18 cellular contexts compared by ENCODE assay signal in genomic region chr6:62400521-62401259, GRCh38.
DNase-seq lines count a peak whose midpoint lies in the region; ATAC-seq and TF ChIP-seq lines count a peak whose summit lies in the region.
"Had no signal": no experiment of that assay in that cellular context is flagged by ENCODE, and none has a peak within 500 bp of the region (broad histone marks: within the 10 kb centered on the region; RNA-seq: fewer than 3 reads in every experiment).

No MANE protein-coding gene starts in this region.

- peaks cover 3% of the 10 kb centered on the region for H3K9me3 Mint-ChIP-seq in activated CD4-positive, alpha-beta T cell treated with anti-CD3 and anti-CD28 coated beads, Interleukin-2, amount 10 ng/mL, durations not matched to agents 7 days and 5 days
- H3K9me3 Mint-ChIP-seq: H9 had no signal

- H3K79me2 ChIP-seq in SU-DHL-6 (ENCODE audit: insufficient read depth, low read length) (no peaks in the 10 kb centered on the region), trophoblast cell (ENCODE audit: control insufficient read depth, insufficient read depth, low read length, poor library complexity) (no peaks in the 10 kb centered on the region)

- no peaks in the 10 kb centered on the region for H3K9me2 ChIP-seq in SU-DHL-6 (replicated peaks; ENCODE audit: insufficient read depth, low read length)

- no peaks in the 10 kb centered on the region for H3K27me3 Mint-ChIP-seq in activated CD4-positive, alpha-beta T cell treated with anti-CD3 and anti-CD28 coated beads, Interleukin-2, amount 10 ng/mL, durations not matched to agents 7 days and 5 days
- H3K27me3 Mint-ChIP-seq: B cell; CD4-positive, alpha-beta T cell; CD8-positive, alpha-beta memory T cell had no signal

- H3K36me3 Mint-ChIP-seq in activated CD4-positive, alpha-beta T cell treated with anti-CD3 and anti-CD28 coated beads, Interleukin-2, amount 10 ng/mL, durations not matched to agents 7 days and 5 days (ENCODE audit: low read depth): no peaks in the 10 kb centered on the region
- H3K36me3 Mint-ChIP-seq: CD14-positive monocyte had no signal

- no peaks in the 10 kb centered on the region for H3F3A ChIP-seq in SU-DHL-6 (ENCODE audit: insufficient read depth)

- no peak for TF ChIP-seq CTCF in C4-2B (conservative IDR thresholded peaks at IDR 0.05)
- TF ChIP-seq CTCF in SU-DHL-6 (IDR thresholded peaks at IDR 0.05; ENCODE audit: insufficient read depth, low read length, poor library complexity, severe bottlenecking): no peak

- no peak overlapping the region for H2AK5ac ChIP-seq in trophoblast cell (ENCODE audit: low read length)

- H3K27ac ChIP-seq in C4-2B (peak overlapping the region; percentile 26; the same call in 1 of the 2 replicates), SU-DHL-6 (ENCODE audit: low read depth, low read length) (no peak overlapping the region), trophoblast cell (ENCODE audit: low read depth, low read length) (peak overlapping the region; percentile 54)
- H3K27ac ChIP-seq: 22Rv1, BLaER1 had no signal

- H2BK12ac ChIP-seq in trophoblast cell (ENCODE audit: low read length): no peak overlapping the region

- H2BK5ac ChIP-seq in trophoblast cell (ENCODE audit: low read depth, low read length, poor library complexity): no peak overlapping the region

- H4K8ac ChIP-seq in trophoblast cell (ENCODE audit: low read depth, low read length): no peak overlapping the region

- H4K20me1 ChIP-seq in SU-DHL-6 (ENCODE audit: low read depth, low read length): no peaks in the 10 kb centered on the region
- H4K20me1 ChIP-seq: BLaER1 had no signal

- H4K12ac ChIP-seq in trophoblast cell (ENCODE audit: low read depth, low read length): peak overlapping the region; percentile 2

- H3K4me1 ChIP-seq in trophoblast cell (ENCODE audit: control insufficient read depth in 1 of 2, insufficient read depth in 2 of 2, low read length in 2 of 2): peaks cover 0 to 4% of the 10 kb centered on the region in 2 experiments
- H3K4me1 ChIP-seq: BLaER1 had no signal

- H3K27me3 ChIP-seq in SU-DHL-6 (ENCODE audit: low read length) (no peaks in the 10 kb centered on the region), trophoblast cell (ENCODE audit: insufficient read depth, low read length) (no peaks in the 10 kb centered on the region)
- H3K27me3 ChIP-seq: BLaER1 had no signal

- DNase-seq in islet precursor cell: peak; percentile 60
- DNase-seq in trophoblast cell: no peak
- DNase-seq in activated CD4-positive, alpha-beta T cell treated with anti-CD3 and anti-CD28 coated beads, Interleukin-2, amount 10 ng/mL, durations not matched to agents 7 days and 5 days: no peak
- DNase-seq: CD4-positive, alpha-beta T cell; CD8-positive, alpha-beta memory T cell; DMS53; DMS79 treated with DMSO at 0.1 percent for 48 hours; GF-D8; H9 had no signal

- CTCF ChIA-PET in activated CD4-positive, alpha-beta T cell treated with anti-CD3 and anti-CD28 coated beads, Interleukin-2, amount 10 ng/mL, durations not matched to agents 7 days and 5 days (lab: Charles Lee): no interaction called here

- 0 out of 2 replicates have a peak, but pooled peaks cover 2% of the 10 kb centered on the region for H3K36me3 ChIP-seq in SU-DHL-6 (ENCODE audit: low read length)
- no peaks in the 10 kb centered on the region for H3K36me3 ChIP-seq in trophoblast cell (ENCODE audit: control insufficient read depth in 1 of 2, insufficient read depth in 2 of 2, low read length in 2 of 2)
- H3K36me3 ChIP-seq: BLaER1 had no signal

- no peak overlapping the region for H4K91ac ChIP-seq in trophoblast cell (ENCODE audit: low read depth, low read length)

- no peak overlapping the region for H3K4me2 ChIP-seq in SU-DHL-6 (ENCODE audit: low read depth, low read length, poor library complexity, severe bottlenecking)
- H3K4me2 ChIP-seq in trophoblast cell (ENCODE audit: low read length): no peak overlapping the region
- H3K4me2 ChIP-seq: BLaER1 had no signal

- H2AFZ ChIP-seq in SU-DHL-6 (ENCODE audit: low read depth, low read length, severe bottlenecking): peak overlapping the region; percentile 2
- no peak overlapping the region for H2AFZ ChIP-seq in trophoblast cell (ENCODE audit: insufficient read depth, low read length, poor library complexity)

- H3K23ac ChIP-seq in trophoblast cell (ENCODE audit: low read length): no peak overlapping the region

- H3K9ac ChIP-seq in SU-DHL-6 (ENCODE audit: low read length) (no peak overlapping the region), trophoblast cell (ENCODE audit: low read length) (no peak overlapping the region)
- H3K9ac ChIP-seq: BLaER1 had no signal

- no peak overlapping the region for H3K18ac ChIP-seq in trophoblast cell (ENCODE audit: low read length)

- WGBS in trophoblast cell (ENCODE audit: extremely low coverage, insufficient coverage, insufficient read length): no CpG with 5 or more reads among the region's 6 CpGs

- H3K79me1 ChIP-seq in trophoblast cell (ENCODE audit: low read length): no peaks in the 10 kb centered on the region

- no peak overlapping the region for H2BK120ac ChIP-seq in trophoblast cell (ENCODE audit: insufficient read depth, low read length, poor library complexity)

- no peak overlapping the region for H3K4ac ChIP-seq in trophoblast cell (ENCODE audit: low read depth, low read length)

- no peaks in the 10 kb centered on the region for H3K9me3 ChIP-seq in SU-DHL-6 (ENCODE audit: insufficient read depth, low read length)
- H3K9me3 ChIP-seq in trophoblast cell (ENCODE audit: insufficient read depth, low read depth, low read length): no peaks in the 10 kb centered on the region
- H3K9me3 ChIP-seq: BLaER1 had no signal

- H3K14ac ChIP-seq in trophoblast cell (ENCODE audit: low read length): no peak overlapping the region

- H3K4me1 Mint-ChIP-seq in activated CD4-positive, alpha-beta T cell treated with anti-CD3 and anti-CD28 coated beads, Interleukin-2, amount 10 ng/mL, durations not matched to agents 7 days and 5 days: no peaks in the 10 kb centered on the region
- H3K4me1 Mint-ChIP-seq: B cell; CD14-positive monocyte; CD8-positive, alpha-beta memory T cell; H9 had no signal

- H3K27ac Mint-ChIP-seq in activated CD4-positive, alpha-beta T cell treated with anti-CD3 and anti-CD28 coated beads, Interleukin-2, amount 10 ng/mL, durations not matched to agents 7 days and 5 days: no peak overlapping the region
- H3K27ac Mint-ChIP-seq: B cell; CD14-positive monocyte; CD4-positive, alpha-beta T cell; CD8-positive, alpha-beta memory T cell; H9 had no signal

- H3K4me3 ChIP-seq in SU-DHL-6 (ENCODE audit: insufficient read depth, low read length, poor library complexity, severe bottlenecking): no peak overlapping the region
- no peak overlapping the region for H3K4me3 ChIP-seq in trophoblast cell (ENCODE audit: low read depth, low read length)
- H3K4me3 ChIP-seq: BLaER1 had no signal

- POLR2A ChIA-PET in activated CD4-positive, alpha-beta T cell treated with anti-CD3 and anti-CD28 coated beads, Interleukin-2, amount 10 ng/mL, durations not matched to agents 7 days and 5 days (lab: Charles Lee): no interaction called here

- ATAC-seq in GM21360 (IDR thresholded peaks at IDR 0.05; ENCODE audit: unreplicated experiment): no peak
- no peak for ATAC-seq in HG03571 (IDR thresholded peaks at IDR 0.05; ENCODE audit: unreplicated experiment)
- ATAC-seq: HCT116 had no signal

- no peak overlapping the region for H3K4me3 Mint-ChIP-seq in activated CD4-positive, alpha-beta T cell treated with anti-CD3 and anti-CD28 coated beads, Interleukin-2, amount 10 ng/mL, durations not matched to agents 7 days and 5 days
- H3K4me3 Mint-ChIP-seq: B cell; CD14-positive monocyte; CD4-positive, alpha-beta T cell; CD8-positive, alpha-beta memory T cell; H9 had no signal
